In genomic region chr5:143277536-143277935, GRCh38 we compare ENCODE assay signal across 26 cellular contexts.
"Had no signal": no experiment of that assay in that cellular context is flagged by ENCODE, and none has a peak within 500 bp of the region (broad histone marks: within the 10 kb centered on the region; RNA-seq: fewer than 3 reads in every experiment).

No MANE protein-coding gene starts in this region.

- ATAC-seq: left colon; mucosa of descending colon; naive thymus-derived CD4-positive, alpha-beta T cell; natural killer cell treated with Interleukin-12 subunit alpha and Interleukin-12 subunit beta and Interleukin-15 and Interleukin-18, amount 100 ng/mL, for 72 hours had no signal

- H3K9me3 ChIP-seq: left ventricle myocardium inferior, mucosa of descending colon, ovary, right atrium auricular region, right lobe of liver, testis, thyroid gland, transverse colon, upper lobe of left lung, vagina had no signal

- H3K4me1 ChIP-seq: right atrium auricular region, testis, thyroid gland, transverse colon, vagina had no signal

- H3K4me3 Mint-ChIP-seq: immature natural killer cell; memory B cell; naive thymus-derived CD4-positive, alpha-beta T cell; natural killer cell treated with Interleukin-12 subunit alpha and Interleukin-12 subunit beta and Interleukin-15 and Interleukin-18, amount 100 ng/mL, for 72 hours; stimulated activated naive CD8-positive, alpha-beta T cell treated with anti-CD3 and anti-CD28 coated beads, Interleukin-15, Interleukin-2, amounts not matched to agents 100 ng/mL and 50 ng/mL, for 24 hours had no signal

- H3K4me3 ChIP-seq: left ventricle myocardium inferior, lung, mucosa of descending colon, ovary, right atrium auricular region, right lobe of liver, testis, thyroid gland, transverse colon, upper lobe of left lung, vagina had no signal

- H3K27ac ChIP-seq: left ventricle myocardium inferior, ovary, right atrium auricular region, right lobe of liver, testis, thyroid gland, transverse colon, upper lobe of left lung, vagina had no signal

- H3K27me3 Mint-ChIP-seq: memory B cell; naive thymus-derived CD4-positive, alpha-beta T cell; natural killer cell treated with Interleukin-12 subunit alpha and Interleukin-12 subunit beta and Interleukin-15 and Interleukin-18, amount 100 ng/mL, for 72 hours; progenitor cell of endocrine pancreas; stimulated activated naive CD8-positive, alpha-beta T cell treated with anti-CD3 and anti-CD28 coated beads, Interleukin-15, Interleukin-2, amounts not matched to agents 100 ng/mL and 50 ng/mL, for 24 hours had no signal

- H3K9me3 Mint-ChIP-seq: immature natural killer cell; memory B cell; stimulated activated naive CD8-positive, alpha-beta T cell treated with anti-CD3 and anti-CD28 coated beads, Interleukin-15, Interleukin-2, amounts not matched to agents 100 ng/mL and 50 ng/mL, for 24 hours had no signal

- DNase-seq: hypothalamus; immature natural killer cell; kidney; left colon; left ventricle myocardium inferior; midbrain; mucosa of descending colon; naive thymus-derived CD4-positive, alpha-beta T cell; ovary; right lobe of liver; stimulated activated CD4-positive, alpha-beta T cell treated with anti-CD3 and anti-CD28 coated beads, Interleukin-12 subunit alpha, Interleukin-12 subunit beta, amount 100 ng/mL, for 4 hours; stimulated activated CD4-positive, alpha-beta T cell treated with anti-CD3 and anti-CD28 coated beads, Interleukin-15, amount 100 ng/mL, for 24 hours; stimulated activated CD4-positive, alpha-beta T cell treated with anti-CD3 and anti-CD28 coated beads, Interleukin-2, amount 100 ng/mL, for 24 hours; stimulated activated CD4-positive, alpha-beta T cell treated with anti-CD3 and anti-CD28 coated beads, Interleukin-4, amount 100 ng/mL, for 1 hour; stimulated activated naive CD4-positive, alpha-beta T cell; testis; thyroid gland; transverse colon; upper lobe of left lung had no signal

- H3K36me3 Mint-ChIP-seq: natural killer cell treated with Interleukin-12 subunit alpha and Interleukin-12 subunit beta and Interleukin-15 and Interleukin-18, amount 100 ng/mL, for 72 hours had no signal

- H3K27ac Mint-ChIP-seq: memory B cell; naive thymus-derived CD4-positive, alpha-beta T cell; natural killer cell treated with Interleukin-12 subunit alpha and Interleukin-12 subunit beta and Interleukin-15 and Interleukin-18, amount 100 ng/mL, for 72 hours; progenitor cell of endocrine pancreas; stimulated activated naive CD8-positive, alpha-beta T cell treated with anti-CD3 and anti-CD28 coated beads, Interleukin-15, Interleukin-2, amounts not matched to agents 100 ng/mL and 50 ng/mL, for 24 hours had no signal

- FAIRE-seq: kidney had no signal

- H3K4me1 Mint-ChIP-seq: memory B cell had no signal
